ENCODE assay signal across 8 cellular contexts in the genomic region with DNA sequence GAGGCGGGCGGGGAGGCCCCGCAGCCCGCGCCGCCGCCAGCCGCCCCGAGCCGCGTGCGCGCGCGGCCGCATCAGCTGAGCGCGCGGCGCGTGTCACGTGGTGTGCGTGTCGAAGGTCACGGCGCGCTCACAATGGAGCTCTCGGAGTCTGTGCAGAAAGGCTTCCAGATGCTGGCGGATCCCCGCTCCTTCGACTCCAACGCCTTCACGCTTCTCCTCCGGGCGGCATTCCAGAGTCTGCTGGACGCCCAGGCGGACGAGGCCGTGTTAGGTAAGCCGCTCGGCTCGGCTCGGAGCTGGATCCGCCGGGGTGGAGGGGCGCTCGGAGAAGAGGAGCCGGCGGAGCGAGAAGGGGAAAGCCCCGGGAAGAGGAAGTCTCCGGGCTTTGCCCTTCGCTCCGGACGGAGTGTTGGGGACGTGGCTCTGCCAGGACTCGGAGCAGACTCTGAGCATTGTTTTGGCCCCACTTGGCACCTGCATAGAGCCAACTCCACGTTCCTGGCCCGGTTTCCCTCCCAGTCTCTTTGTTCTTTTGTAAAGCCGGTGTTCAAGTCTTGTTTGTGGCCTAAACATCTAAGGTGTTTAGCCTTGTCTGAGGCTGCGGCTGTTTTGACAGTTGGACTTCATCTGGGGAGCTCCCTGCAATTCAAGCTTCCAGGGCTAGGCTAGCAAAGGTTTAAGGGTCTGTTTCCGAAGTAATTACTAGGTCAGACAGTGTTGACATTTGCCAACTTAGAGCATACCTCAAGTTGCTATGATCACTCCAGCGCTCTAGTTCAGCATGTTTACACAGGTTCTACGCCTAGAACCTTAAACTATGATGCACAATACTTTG. TPM values are rescaled to one million over a fixed set of nuclear protein-coding genes. Genes with fewer than 3 reads are reported as not detected.
DNase-seq lines count a peak whose midpoint lies in the region; ATAC-seq and TF ChIP-seq lines count a peak whose summit lies in the region.

A gene (plus strand): TSS at position 103 of the 835 bp plus-strand sequence. CDS start 30 bp downstream, at position 133.

- peak within 1 kb of the TSS; percentile 90 to 96 (median 94) for H3K4me3 Mint-ChIP-seq in CD8-positive, alpha-beta memory T cell
- peak within 1 kb of the TSS; percentile 97 for H3K4me3 Mint-ChIP-seq in endothelial cell (ENCODE audit: unreplicated experiment)

- H3K9me3 ChIP-seq in CD8-positive, alpha-beta memory T cell (ENCODE audit: low read length): no peaks in the 10 kb centered on the region
- H3K9me3 ChIP-seq in mesodermal cell (ENCODE audit: control insufficient read depth, low read length): no peaks in the 10 kb centered on the region

- ATAC-seq in GM19328 (IDR thresholded peaks at IDR 0.05; ENCODE audit: unreplicated experiment) (peak; percentile 51), HG03457 (IDR thresholded peaks at IDR 0.05; ENCODE audit: unreplicated experiment) (peak; percentile 62)

- H3K36me3 Mint-ChIP-seq in CD8-positive, alpha-beta memory T cell: peaks cover 0 to 13% (median 0%) of the 10 kb centered on the region in 3 donors
- peaks cover 7% of the 10 kb centered on the region for H3K36me3 Mint-ChIP-seq in endothelial cell (ENCODE audit: low read depth, unreplicated experiment)

- TF ChIP-seq CTCF in endothelial cell (IDR thresholded peaks at IDR 0.05; ENCODE audit: unreplicated experiment): no peak

- CTCF ChIA-PET in CD8-positive, alpha-beta memory T cell (lab: Charles Lee): interaction anchor here (1.1 to 1.6 kb wide), 6 partner anchors 9 to 213 kb away, joined by 3 to 8 read pairs (median 4); no protein-coding TSS in a partner anchor

- H3K9me3 Mint-ChIP-seq in CD8-positive, alpha-beta memory T cell: peaks cover 0 to 4% (median 0%) of the 10 kb centered on the region in 5 donors
- H3K9me3 Mint-ChIP-seq in endothelial cell (ENCODE audit: unreplicated experiment): no peaks in the 10 kb centered on the region

- peaks cover 25 to 47% (median 47%) of the 10 kb centered on the region in 3 donors for H3K4me1 Mint-ChIP-seq in CD8-positive, alpha-beta memory T cell
- peaks cover 21% of the 10 kb centered on the region for H3K4me1 Mint-ChIP-seq in endothelial cell (ENCODE audit: unreplicated experiment)

- H3K36me3 ChIP-seq in CD8-positive, alpha-beta memory T cell (ENCODE audit: insufficient read depth, low read length): no peaks in the 10 kb centered on the region
- H3K36me3 ChIP-seq in mesodermal cell (ENCODE audit: control insufficient read depth, insufficient read depth, low read length): no peaks in the 10 kb centered on the region

- H3K27ac ChIP-seq in CD8-positive, alpha-beta memory T cell (ENCODE audit: low read depth, low read length): peak within 1 kb of the TSS; percentile 82
- peak within 1 kb of the TSS; percentile 79 for H3K27ac ChIP-seq in mesodermal cell (ENCODE audit: low read depth, low read length, severe bottlenecking)

- peaks cover 4 to 21% of the 10 kb centered on the region in 2 donors for H3K27me3 Mint-ChIP-seq in CD8-positive, alpha-beta memory T cell
- peaks cover 16% of the 10 kb centered on the region for H3K27me3 Mint-ChIP-seq in endothelial cell (ENCODE audit: unreplicated experiment)

- H3K4me3 ChIP-seq in CD8-positive, alpha-beta memory T cell (ENCODE audit: low read length): peak within 1 kb of the TSS; percentile 85
- H3K4me3 ChIP-seq in mesodermal cell (ENCODE audit: extremely low read depth, insufficient read depth, low read length, poor library complexity, severe bottlenecking): peak within 1 kb of the TSS; percentile 62

- peaks cover 6% of the 10 kb centered on the region for H3K27me3 ChIP-seq in CD8-positive, alpha-beta memory T cell (ENCODE audit: insufficient read depth, low read length, poor library complexity, severe bottlenecking)

- H3K27ac Mint-ChIP-seq in CD8-positive, alpha-beta memory T cell: peak within 1 kb of the TSS; percentile 87 to 98 (median 96)
- peak within 1 kb of the TSS; percentile 92 for H3K27ac Mint-ChIP-seq in endothelial cell (ENCODE audit: unreplicated experiment)

- H3K4me1 ChIP-seq in CD8-positive, alpha-beta memory T cell (ENCODE audit: insufficient read depth, low read length): peaks cover 35% of the 10 kb centered on the region
- no peaks in the 10 kb centered on the region for H3K4me1 ChIP-seq in mesodermal cell (ENCODE audit: control insufficient read depth, insufficient read depth, low read length, poor library complexity, severe bottlenecking)

- peak; percentile 70 to 85 (median 77) for DNase-seq in CD8-positive, alpha-beta memory T cell
- DNase-seq in NOMO-1 treated with dmso at 0.1 percent for 144 hours (lab: John Stamatoyannopoulos, UW; ENCODE audit: unreplicated experiment): peak; percentile 74
- DNase-seq in activated CD8-positive, alpha-beta memory T cell treated with anti-CD3 and anti-CD28 coated beads, Interleukin-2, amount 50 U/mL, for 4 hours: peak; percentile 78
- peak; percentile 84 for DNase-seq in endothelial cell (ENCODE audit: low spot score)
- peak; percentile 70 for DNase-seq in stimulated activated CD8-positive, alpha-beta memory T cell treated with anti-CD3 and anti-CD28 coated beads, Interleukin-4, amount 100 ng/mL, for 24 hours (ENCODE audit: low read depth)

- POLR2A ChIA-PET in CD8-positive, alpha-beta memory T cell (lab: Charles Lee): interaction anchor here (0.6 to 3.4 kb wide), 11 partner anchors 19 to 790 kb away, joined by 3 to 24 read pairs (median 4); no protein-coding TSS in a partner anchor

- WGBS in mesodermal cell (ENCODE audit: insufficient coverage in 2 of 2), 2 experiments: 0 to 1% methylated on average over 58 to 62 of the region's 64 CpGs

RNA-seq across cellular contexts. Expression of the gene that starts here (rescaled TPM):
- 10 to 100 TPM; 80.2 to 80.4 TPM for total RNA-seq in CD8-positive, alpha-beta memory T cell
- polyA plus RNA-seq in CD8-positive, alpha-beta memory T cell: 61.4 TPM
- 42.3 TPM for total RNA-seq in endothelial cell (ENCODE audit: unreplicated experiment)
- polyA plus RNA-seq in mesodermal cell (2013, experiment 1 of 2): 19.9 TPM
- polyA plus RNA-seq in mesodermal cell (2013, experiment 2 of 2): 30.5 TPM

Comparison
In these comparisons a context has a peak if more than half of its experiments do, and no peak if none do; other contexts are left out.
1. Peak in every context shown above with its lines: DNase-seq, ATAC-seq, H3K4me3 ChIP-seq and H3K27ac ChIP-seq.